20 cellular contexts compared by ENCODE assay signal in the genomic region with DNA sequence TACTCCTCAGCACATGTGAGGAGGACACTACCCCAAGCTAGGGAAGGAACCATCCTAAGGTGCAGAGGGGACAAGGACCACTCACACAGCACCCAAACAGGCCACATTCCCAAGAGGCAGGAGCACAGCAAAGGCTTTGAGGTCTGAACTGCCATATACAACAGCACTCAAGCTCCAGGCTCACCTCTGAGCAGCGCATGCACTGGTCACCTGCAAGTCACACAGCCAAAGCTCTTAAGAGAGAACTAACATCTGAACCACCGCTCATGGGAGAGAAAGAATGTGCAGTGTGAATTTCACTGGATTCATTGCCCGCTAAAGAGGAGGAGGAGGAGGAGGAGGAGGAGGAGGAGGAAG. TPM values are rescaled to one million over a fixed set of nuclear protein-coding genes. Genes with fewer than 3 reads are reported as not detected.
DNase-seq lines count a peak whose midpoint lies in the region; ATAC-seq, FAIRE-seq and TF ChIP-seq lines count a peak whose summit lies in the region.
"Had no signal": no experiment of that assay in that cellular context is flagged by ENCODE, and none has a peak within 500 bp of the region (broad histone marks: within the 10 kb centered on the region; RNA-seq: fewer than 3 reads in every experiment).

No MANE protein-coding gene starts in this region.

- intact Hi-C loops in HepG2 (cut with micrococcal nuclease; ENCODE audit: unreplicated experiment), result no loop called here
- intact Hi-C loops in transverse colon (cut with DNase I; ENCODE audit: low total_unique reads), result no loop called here

- in situ Hi-C loops in HepG2 (cut with HindIII; ENCODE audit: extremely low pct_ligation_motif_present, low pct_unique_long_range_greater_than_20kb), result no loop called here
- in situ Hi-C loops in transverse colon (cut with MboI; ENCODE audit: low pct_ligation_motif_present in 1 of 4, low pct_unique_long_range_greater_than_20kb in 1 of 4, low sequenced_read_pairs in 3 of 4), result no loop called here

- TF ChIP-seq CTCF in HepG2 (CRISPR knock-in tag; IDR thresholded peaks at IDR 0.05) (no peak), transverse colon (IDR thresholded peaks at IDR 0.05) (no peak)

- TF ChIP-seq POLR2A in HepG2 (IDR thresholded peaks at IDR 0.05; ENCODE audit: insufficient read depth in 1 of 2, low read depth in 2 of 2, low read length in 2 of 2) (no peak), transverse colon (IDR thresholded peaks at IDR 0.05) (no peak)

- H3K4me3 ChIP-seq in HepG2 (replicated peaks in 1 of 3; ENCODE audit: insufficient read depth in 1 of 3, low read depth in 2 of 3, low read length in 3 of 3) (no peak overlapping the region), transverse colon (no peak overlapping the region)
- H3K4me3 ChIP-seq: BLaER1, GM12878 had no signal

- FAIRE-seq in HTR-8/SVneo (lab: Jason Lieb, UNC), result peak; percentile 93
- FAIRE-seq in HepG2 (lab: Jason Lieb, UNC), result no peak
- FAIRE-seq: A204.1, GM12878, GM18507, H54, RCC 7860 had no signal

- H2AFZ ChIP-seq in HepG2 (ENCODE audit: low read length), result no peak overlapping the region

- no peak for TF ChIP-seq RAD21 in HepG2 (CRISPR knock-in tag; IDR thresholded peaks at IDR 0.05)

- H3K4me1 Mint-ChIP-seq in activated CD8-positive, alpha-beta memory T cell treated with anti-CD3 and anti-CD28 coated beads, Interleukin-2, amount 10 ng/mL, durations not matched to agents 7 days and 5 days, result no peaks in the 10 kb centered on the region

- peaks cover 16 to 52% of the 10 kb centered on the region in 2 experiments for H3K27me3 ChIP-seq in HepG2 (ENCODE audit: control insufficient read depth in 1 of 2, insufficient read depth in 2 of 2, low read length in 2 of 2)
- H3K27me3 ChIP-seq in transverse colon, result peaks cover 24% of the 10 kb centered on the region
- H3K27me3 ChIP-seq: BLaER1 had no signal

- no peaks in the 10 kb centered on the region for H4K20me1 ChIP-seq in HepG2 (ENCODE audit: insufficient read depth, low read length)
- H4K20me1 ChIP-seq: BLaER1 had no signal

- peaks cover 58% of the 10 kb centered on the region for H3K27me3 Mint-ChIP-seq in activated CD8-positive, alpha-beta memory T cell treated with anti-CD3 and anti-CD28 coated beads, Interleukin-2, amount 10 ng/mL, durations not matched to agents 7 days and 5 days

- no peaks in the 10 kb centered on the region for H3K9me3 ChIP-seq in HepG2 (ENCODE audit: low read length)
- no peaks in the 10 kb centered on the region for H3K9me3 ChIP-seq in transverse colon

- no peak overlapping the region for H3K9ac ChIP-seq in HepG2 (ENCODE audit: insufficient read depth, low read depth, low read length)
- H3K9ac ChIP-seq: BLaER1 had no signal

- H3K4me3 Mint-ChIP-seq in activated CD8-positive, alpha-beta memory T cell treated with anti-CD3 and anti-CD28 coated beads, Interleukin-2, amount 10 ng/mL, durations not matched to agents 7 days and 5 days, result no peak overlapping the region
- H3K4me3 Mint-ChIP-seq: CD8-positive, alpha-beta T cell had no signal

- 23% methylated on average over 3 of the region's 3 CpGs for WGBS in HepG2 (ENCODE audit: low lambda C conversion rate)
- 92 to 100% methylated on average over 3 of the region's 3 CpGs for WGBS in transverse colon (ENCODE audit: low coverage in 1 of 2), 2 donors

- H3K36me3 ChIP-seq in HepG2 (replicated peaks in 1 of 2; ENCODE audit: control insufficient read depth in 1 of 2, insufficient read depth in 2 of 2, low read length in 2 of 2) (no peaks in the 10 kb centered on the region), transverse colon (no peaks in the 10 kb centered on the region)
- H3K36me3 ChIP-seq: BLaER1 had no signal

- peak; percentile 25 for DNase-seq in activated CD8-positive, alpha-beta memory T cell treated with anti-CD3 and anti-CD28 coated beads, Interleukin-2, amount 10 ng/mL, durations not matched to agents 7 days and 5 days
- no peak for DNase-seq in activated CD8-positive, alpha-beta memory T cell treated with anti-CD3 and anti-CD28 coated beads, Interleukin-2, amount 50 U/mL, for 4 hours
- DNase-seq in HTR-8/SVneo (ENCODE audit: insufficient read length, low spot score) (no peak), HepG2 (ENCODE audit: low spot score) (no peak), transverse colon (peak; percentile 5), D341Med (ENCODE audit: low spot score) (no peak), Kasumi-1 (lab: John Stamatoyannopoulos, UW) (no peak)
- DNase-seq: DMS 273 treated with DMSO at 0.1 percent for 48 hours, GDM1, NCI-H187, NCI-H226, NCI-H526, Right ventricle myocardium superior had no signal

- no TSS peak for BruUV-seq in HepG2 (replicated peaks; lab: Mats Ljungman, UMichigan)

- H3K9me3 Mint-ChIP-seq in activated CD8-positive, alpha-beta memory T cell treated with anti-CD3 and anti-CD28 coated beads, Interleukin-2, amount 10 ng/mL, durations not matched to agents 7 days and 5 days (ENCODE audit: low read depth), result peaks cover 1% of the 10 kb centered on the region

- H3K79me2 ChIP-seq in HepG2 (ENCODE audit: insufficient read depth, low read length), result no peaks in the 10 kb centered on the region

- POLR2A ChIA-PET in HepG2 (lab: Yijun Ruan, JAX), result no interaction called here

- no peak for ATAC-seq in activated CD8-positive, alpha-beta memory T cell treated with anti-CD3 and anti-CD28 coated beads, Interleukin-2, amount 10 ng/mL, durations not matched to agents 7 days and 5 days
- no peak for ATAC-seq in HepG2
- ATAC-seq: CD8-positive, alpha-beta T cell; GM12878 had no signal

- TF ChIP-seq EP300 in HepG2 (IDR thresholded peaks at IDR 0.05; ENCODE audit: low read depth in 2 of 2, low read length in 2 of 2) (no peak), HepG2 (CRISPR knock-in tag; IDR thresholded peaks at IDR 0.05; ENCODE audit: borderline replicate concordance) (no peak), transverse colon (IDR thresholded peaks at IDR 0.05; ENCODE audit: low read depth) (no peak)

- H3K36me3 Mint-ChIP-seq in activated CD8-positive, alpha-beta memory T cell treated with anti-CD3 and anti-CD28 coated beads, Interleukin-2, amount 10 ng/mL, durations not matched to agents 7 days and 5 days, result no peaks in the 10 kb centered on the region
- H3K36me3 Mint-ChIP-seq: CD8-positive, alpha-beta T cell had no signal

- no peak overlapping the region for H3K27ac ChIP-seq in HepG2 (ENCODE audit: extremely low read length, insufficient read depth, low read length)
- H3K27ac ChIP-seq in transverse colon, result no peak overlapping the region
- H3K27ac ChIP-seq: BLaER1 had no signal

- CTCF ChIA-PET in activated CD8-positive, alpha-beta memory T cell treated with anti-CD3 and anti-CD28 coated beads, Interleukin-2, amount 10 ng/mL, durations not matched to agents 7 days and 5 days (lab: Charles Lee), result no interaction called here
- CTCF ChIA-PET in HepG2 (lab: Yijun Ruan, JAX; ENCODE audit: low intra/inter-chr PET ratio, low total read pairs), result no interaction called here

- H3K4me1 ChIP-seq in HepG2 (ENCODE audit: insufficient read depth, low read length), result no peaks in the 10 kb centered on the region
- no peaks in the 10 kb centered on the region for H3K4me1 ChIP-seq in transverse colon

- H3K4me2 ChIP-seq in HepG2 (ENCODE audit: low read depth, low read length), result no peak overlapping the region
- H3K4me2 ChIP-seq: BLaER1 had no signal

- H3K27ac Mint-ChIP-seq in activated CD8-positive, alpha-beta memory T cell treated with anti-CD3 and anti-CD28 coated beads, Interleukin-2, amount 10 ng/mL, durations not matched to agents 7 days and 5 days, result no peak overlapping the region
- H3K27ac Mint-ChIP-seq: CD8-positive, alpha-beta T cell had no signal

TF ChIP-seq in HepG2, 621 proteins besides CTCF, POLR2A, EP300 and RAD21:
- no peak for TF ChIP-seq CHCHD3 (CRISPR knock-in tag; IDR thresholded peaks at IDR 0.05)
- TF ChIP-seq SOX6 (IDR thresholded peaks at IDR 0.05), result 0 out of 2 replicates have a peak, but pooled peaks have one; percentile 7
- no peak for TF ChIP-seq SOX6 (CRISPR knock-in tag; IDR thresholded peaks at IDR 0.05)

RNA-seq across cellular contexts. Expression of gene NPEPL1, which starts 31.0 kb away (rescaled TPM):
- total RNA-seq in activated CD8-positive, alpha-beta memory T cell treated with anti-CD3 and anti-CD28 coated beads, Interleukin-2, amount 10 ng/mL, durations not matched to agents 7 days and 5 days, result 10 to 100 TPM; 19.3 to 30.4 TPM
- total RNA-seq in HepG2 (2016; rRNA removed; fragmentation: Illumina TruSeq; extraction: Trizol), result 0.60 and 4.1 TPM in 2 replicates
- total RNA-seq in HepG2 (2016; cell fraction: cytosol; rRNA removed; fragmentation: Illumina TruSeq; extraction: Trizol; ENCODE audit: low read depth), result 3.0 and 3.1 TPM in 2 replicates
- 0.30 and 4.3 TPM in 2 replicates for total RNA-seq in HepG2 (2016; cell fraction: insoluble cytoplasmic fraction; rRNA removed; fragmentation: Illumina TruSeq; extraction: Trizol)
- 0.96 and 1.0 TPM in 2 replicates for total RNA-seq in HepG2 (2016; cell fraction: membrane; rRNA removed; fragmentation: Illumina TruSeq; extraction: Trizol)
- 8.0 and 8.6 TPM in 2 replicates for total RNA-seq in HepG2 (2016; cell fraction: nucleus; rRNA removed; fragmentation: Illumina TruSeq; extraction: Trizol)
- polyA plus RNA-seq in HepG2 (2011; rRNA removed), result 7.5 and 9.9 TPM in 2 replicates
- 1.3 and 1.9 TPM in 2 replicates for polyA plus RNA-seq in HepG2 (2011; cell fraction: cytosol; rRNA removed)
- polyA plus RNA-seq in HepG2 (2011; cell fraction: nucleus; rRNA removed), result 184 and 219 TPM in 2 replicates
- polyA plus RNA-seq in HepG2 (2012), result 16.9 and 23.0 TPM in 2 replicates
- 0.41 and 0.51 TPM in 2 replicates for polyA plus RNA-seq in HepG2 (2016; cell fraction: cytosol; fragmentation: Illumina TruSeq; extraction: Trizol; ENCODE audit: low read depth)
- 0.69 and 1.4 TPM in 2 replicates for polyA plus RNA-seq in HepG2 (2016; cell fraction: insoluble cytoplasmic fraction; fragmentation: Illumina TruSeq; extraction: Trizol; ENCODE audit: low read depth)
- 0.55 and 0.71 TPM in 2 replicates for polyA plus RNA-seq in HepG2 (2016; cell fraction: membrane; fragmentation: Illumina TruSeq; extraction: Trizol; ENCODE audit: low read depth)
- 49.5 and 52.8 TPM in 2 replicates for polyA plus RNA-seq in HepG2 (2016; cell fraction: nucleus; fragmentation: Illumina TruSeq; extraction: Trizol; ENCODE audit: insufficient read depth, low read depth)
- 8.5 and 18.0 TPM in 2 replicates for polyA minus RNA-seq in HepG2 (2011; rRNA and poly(A)+ RNA removed; ENCODE audit: low replicate concordance)
- 0.49 and 0.88 TPM in 2 replicates for polyA minus RNA-seq in HepG2 (2011; cell fraction: cytosol; rRNA and poly(A)+ RNA removed)
- polyA minus RNA-seq in HepG2 (2011; cell fraction: nucleus; rRNA and poly(A)+ RNA removed), result 24.2 and 30.1 TPM in 2 replicates
- total RNA-seq in transverse colon, result 100 to 1,000 TPM in 1 of 4 donors, 10 to 100 TPM in 3; 33.3 to 109 (median 66.9) TPM

Comparison
In these comparisons a context has a peak if more than half of its experiments do, and no peak if none do; other contexts are left out.
1. DNase-seq: peak in activated CD8-positive, alpha-beta memory T cell treated with anti-CD3 and anti-CD28 coated beads, Interleukin-2, amount 10 ng/mL, durations not matched to agents 7 days and 5 days (single experiment) and transverse colon (single experiment); none in activated CD8-positive, alpha-beta memory T cell treated with anti-CD3 and anti-CD28 coated beads, Interleukin-2, amount 50 U/mL, for 4 hours (single experiment), HTR-8/SVneo (single experiment), HepG2 (single experiment), D341Med (single experiment) and Kasumi-1 (0 of 2).